Comparison of ENCODE assay signal across 8 cellular contexts in genomic region chr10:132331956-132332749, GRCh38. TPM values are rescaled to one million over a fixed set of nuclear protein-coding genes. Genes with fewer than 3 reads are reported as not detected.
DNase-seq lines count a peak whose midpoint lies in the region; ATAC-seq and TF ChIP-seq lines count a peak whose summit lies in the region.

LRRC27 (plus strand) TSS chr10:132332193; CDS start chr10:132333525, 1,332 bp downstream.

- peaks cover 39% of the 10 kb centered on the region for H3K79me2 ChIP-seq in mammary epithelial cell (ENCODE audit: insufficient read depth, low read length)

- no TSS peak for BruUV-seq in mammary epithelial cell (replicated peaks; lab: Mats Ljungman, UMichigan)

- intact Hi-C loops in mammary epithelial cell (cut with micrococcal nuclease) = loop anchor here (1.0 to 2.0 kb wide), 3 partner anchors 12 to 117 kb away; no protein-coding TSS in a partner anchor

- dilution Hi-C loops in mammary epithelial cell (cut with HindIII; ENCODE audit: low sequenced_read_pairs) = no loop called here

- peak within 1 kb of the TSS; percentile 85 for H3K9ac ChIP-seq in mammary epithelial cell (ENCODE audit: insufficient read depth, low read length)

- POLR2A ChIA-PET in AG04450 (lab: Yijun Ruan, JAX) = no interaction called here

- peak within 1 kb of the TSS; percentile 93 for H3K4me3 ChIP-seq in AG04450 (ENCODE audit: low read depth, low read length)
- H3K4me3 ChIP-seq in WERI-Rb-1 (ENCODE audit: low read depth, low read length) = peak within 1 kb of the TSS; percentile 98
- peak within 1 kb of the TSS; percentile 90 to 99 (median 94) for H3K4me3 ChIP-seq in mammary epithelial cell (replicated peaks in 1 of 3; ENCODE audit: insufficient read depth in 1 of 3, low read depth in 2 of 3, low read length in 3 of 3)
- H3K4me3 ChIP-seq in skin epidermis = peak within 1 kb of the TSS; percentile 59 to 89 (median 71)

- H3K4me1 ChIP-seq in mammary epithelial cell (ENCODE audit: insufficient read depth, low read length) = peaks cover 15% of the 10 kb centered on the region

- in situ Hi-C loops in mammary epithelial cell (cut with MboI; ENCODE audit: low sequenced_read_pairs in 2 of 2) = no loop called here

- TF ChIP-seq CTCF in AG04450 (IDR thresholded peaks at IDR 0.05; ENCODE audit: low read depth, low read length) = no peak
- no peak for TF ChIP-seq CTCF in WERI-Rb-1 (IDR thresholded peaks at IDR 0.05; ENCODE audit: low read depth, low read length)
- TF ChIP-seq CTCF in mammary epithelial cell (conservative IDR thresholded peaks at IDR 0.05 in 1 of 2, IDR thresholded peaks at IDR 0.05 in 1 of 2; ENCODE audit: extremely low read depth in 1 of 2, insufficient read depth in 1 of 2, low read depth in 1 of 2, low read length in 2 of 2) = no peak

- H3K4me2 ChIP-seq in mammary epithelial cell (ENCODE audit: insufficient read depth, low read depth, low read length) = peak within 1 kb of the TSS; percentile 89

- WGBS in mammary epithelial cell (ENCODE audit: low coverage, missing lambda C conversion rate) = 17% methylated on average over 8 of the region's 71 CpGs

- H4K20me1 ChIP-seq in mammary epithelial cell (ENCODE audit: insufficient read depth, low read length) = no peaks in the 10 kb centered on the region

- CTCF ChIA-PET in AG04450 (lab: Charles Lee) (no interaction called here), mammary epithelial cell (lab: Charles Lee; ENCODE audit: low non-redundant PET) (no interaction called here)

- H3K9me3 ChIP-seq in AG04450 (ENCODE audit: control insufficient read depth, insufficient read depth, low read length) (no peaks in the 10 kb centered on the region; the same call in 1 of the 2 replicates), WERI-Rb-1 (ENCODE audit: severe bottlenecking) (no peaks in the 10 kb centered on the region), mammary epithelial cell (replicated peaks; ENCODE audit: insufficient read depth, low read length) (no peaks in the 10 kb centered on the region)

- H3K27me3 ChIP-seq in AG04450 (ENCODE audit: control insufficient read depth, insufficient read depth, low read length) (no peaks in the 10 kb centered on the region), WERI-Rb-1 (ENCODE audit: insufficient read depth, low read depth, severe bottlenecking) (no peaks in the 10 kb centered on the region), mammary epithelial cell (ENCODE audit: insufficient read depth, low read length) (no peaks in the 10 kb centered on the region)

- H3K27ac ChIP-seq in AG04450 (ENCODE audit: low read depth, low read length) = peak within 1 kb of the TSS; percentile 65
- peak within 1 kb of the TSS; percentile 93 for H3K27ac ChIP-seq in WERI-Rb-1
- H3K27ac ChIP-seq in mammary epithelial cell (ENCODE audit: insufficient read depth, low read depth, low read length) = peak within 1 kb of the TSS; percentile 40
- peak within 1 kb of the TSS; percentile 45 to 96 (median 84) for H3K27ac ChIP-seq in skin epidermis

- ATAC-seq in GM18909 (IDR thresholded peaks at IDR 0.05; ENCODE audit: poor library complexity, unreplicated experiment) (peak; percentile 74), HG03139 (IDR thresholded peaks at IDR 0.05; ENCODE audit: unreplicated experiment) (peak; percentile 63)

- peak within 1 kb of the TSS; percentile 97 for H2AFZ ChIP-seq in mammary epithelial cell (ENCODE audit: low read depth, low read length)

- DNase-seq in AG04450 (ENCODE audit: low read depth, low spot score) (peak; percentile 93), NCI-H2196 (lab: John Stamatoyannopoulos, UW; ENCODE audit: unreplicated experiment) (peak; percentile 88), WERI-Rb-1 (peak; percentile 98), mammary epithelial cell (peak; percentile 96), iPS-NIHi11 (ENCODE audit: low spot score) (peak; percentile 99)

- H3K36me3 ChIP-seq in WERI-Rb-1 (peaks cover 19% of the 10 kb centered on the region), mammary epithelial cell (ENCODE audit: insufficient read depth, low read length) (no peaks in the 10 kb centered on the region)

RNA-seq across cellular contexts. Expression of gene LRRC27, which starts in this region (rescaled TPM):
- polyA plus RNA-seq in AG04450 (2011; rRNA removed) = 9.2 and 12.9 TPM in 2 replicates
- polyA minus RNA-seq in AG04450 (2011; rRNA and poly(A)+ RNA removed) = 5.0 and 6.8 TPM in 2 replicates
- total RNA-seq in mammary epithelial cell = 1 to 10 TPM; 6.1 to 6.8 TPM
- polyA plus RNA-seq in mammary epithelial cell = 2.0 TPM
- 1.3 TPM for polyA minus RNA-seq in mammary epithelial cell

Comparison
In these comparisons a context has a peak if more than half of its experiments do, and no peak if none do; other contexts are left out.
1. Peak in every context shown above with its lines: DNase-seq, ATAC-seq, H3K4me3 ChIP-seq and H3K27ac ChIP-seq.
2. H3K27ac ChIP-seq: peak in every context shown above with its lines; median percentile 93 in WERI-Rb-1; 84 in skin epidermis; 65 in AG04450; 40 in mammary epithelial cell.